Comparison of ENCODE assay signal across 8 cellular contexts in the genomic region with DNA sequence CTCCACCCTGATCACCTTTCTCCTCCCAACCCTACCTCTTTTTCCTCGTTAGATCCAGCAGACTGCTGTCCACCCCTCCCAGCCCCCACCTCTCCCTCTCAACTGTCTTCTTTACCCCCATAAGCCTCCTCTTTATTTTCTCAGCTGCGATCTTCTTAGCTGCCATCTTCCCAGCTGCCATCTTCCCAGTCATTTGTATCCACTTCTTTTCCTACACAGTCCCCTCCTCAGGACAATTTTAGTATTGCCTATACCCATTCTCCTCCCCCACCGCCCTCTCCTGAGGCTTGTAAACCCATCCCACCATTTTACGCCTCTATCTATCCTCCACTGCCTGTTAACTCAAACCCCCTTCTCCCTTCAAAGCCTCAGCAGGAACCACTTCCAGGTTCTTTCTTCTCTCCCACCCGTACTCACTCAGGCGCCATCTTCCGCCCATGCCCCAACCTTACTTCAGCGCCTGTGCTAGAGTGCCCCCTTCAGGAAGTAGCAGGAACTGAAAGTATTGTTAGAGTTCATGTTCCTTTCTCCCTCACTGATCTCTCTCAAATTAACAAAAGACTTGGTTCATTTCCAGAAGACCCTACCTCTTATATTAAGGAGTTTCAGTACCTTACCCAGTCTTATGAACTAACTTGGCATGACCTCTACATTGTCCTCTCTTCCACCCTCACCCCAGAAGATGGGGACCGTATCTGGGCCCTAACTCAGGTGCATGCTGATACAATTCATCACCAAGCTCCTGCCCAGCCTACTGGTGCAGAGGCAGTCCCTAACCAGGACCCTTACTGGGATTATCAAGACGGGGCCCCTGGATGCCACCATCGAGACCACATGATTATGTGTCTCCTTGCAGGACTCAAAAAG.
DNase-seq lines count a peak whose midpoint lies in the region; ATAC-seq and TF ChIP-seq lines count a peak whose summit lies in the region.

No MANE protein-coding gene starts in this region.

- TF ChIP-seq CTCF in GM13976 (IDR thresholded peaks at IDR 0.05; ENCODE audit: borderline replicate concordance, control extremely low read depth, extremely low read depth, insufficient read depth, missing control alignments) = peak; percentile 10
- TF ChIP-seq CTCF in tibial artery (IDR thresholded peaks at IDR 0.05) = peak in 1 of 2 experiments; percentile 6

- intact Hi-C loops in tibial artery (cut with DNase I; ENCODE audit: low total_unique reads) = no loop called here

- no CpG with 5 or more reads among the region's 11 CpGs for WGBS in iPS DF 6.9 (ENCODE audit: insufficient coverage, insufficient read length)

- ATAC-seq in GM21390 (IDR thresholded peaks at IDR 0.05; ENCODE audit: unreplicated experiment) (no peak), HG02852 (IDR thresholded peaks at IDR 0.05; ENCODE audit: unreplicated experiment) (no peak)

- H3K36me3 ChIP-seq in iPS DF 6.9 (ENCODE audit: control insufficient read depth, insufficient read depth, low read length) (no peaks in the 10 kb centered on the region), tibial artery (no peaks in the 10 kb centered on the region)

- no peaks in the 10 kb centered on the region for H3K4me1 ChIP-seq in iPS DF 6.9 (ENCODE audit: control insufficient read depth, insufficient read depth, low read length)
- H3K4me1 ChIP-seq in tibial artery = no peaks in the 10 kb centered on the region

- H3K4me3 ChIP-seq in iPS DF 6.9 (ENCODE audit: low read length) (no peak overlapping the region), tibial artery (no peak overlapping the region)

- DNase-seq in CMK (ENCODE audit: low read depth) (peak; percentile 37), GM13976 (ENCODE audit: low spot score) (no peak), SK-MEL-5 (ENCODE audit: low read depth, low spot score) (peak; percentile 78), iPS DF 6.9 (ENCODE audit: low read depth, low spot score) (peak; percentile 54), medulla oblongata (ENCODE audit: extremely low spot score) (no peak), tibial artery (no peak)

- no peaks in the 10 kb centered on the region; the same call in 1 of the 2 replicates for H3K9me3 ChIP-seq in iPS DF 6.9 (ENCODE audit: control insufficient read depth, insufficient read depth, low read length)
- no peaks in the 10 kb centered on the region for H3K9me3 ChIP-seq in tibial artery

- H3K27me3 ChIP-seq in iPS DF 6.9 (ENCODE audit: control insufficient read depth, insufficient read depth, low read length) = no peaks in the 10 kb centered on the region
- H3K27me3 ChIP-seq in tibial artery = no peaks in the 10 kb centered on the region

- in situ Hi-C loops in GM13976 (cut with MboI; ENCODE audit: low sequenced_read_pairs, unreplicated experiment) = no loop called here
- in situ Hi-C loops in SK-MEL-5 (cut with HindIII; ENCODE audit: low pct_unique_long_range_greater_than_20kb, low sequenced_read_pairs) = no loop called here

- H3K27ac ChIP-seq in iPS DF 6.9 (ENCODE audit: low read length) (no peak overlapping the region), tibial artery (no peak overlapping the region)

Comparison
In these comparisons a context has a peak if more than half of its experiments do, and no peak if none do; other contexts are left out.
1. DNase-seq: peak in CMK (single experiment), SK-MEL-5 (single experiment) and iPS DF 6.9 (single experiment); none in GM13976 (single experiment), medulla oblongata (single experiment) and tibial artery (0 of 2).